In the genomic region with DNA sequence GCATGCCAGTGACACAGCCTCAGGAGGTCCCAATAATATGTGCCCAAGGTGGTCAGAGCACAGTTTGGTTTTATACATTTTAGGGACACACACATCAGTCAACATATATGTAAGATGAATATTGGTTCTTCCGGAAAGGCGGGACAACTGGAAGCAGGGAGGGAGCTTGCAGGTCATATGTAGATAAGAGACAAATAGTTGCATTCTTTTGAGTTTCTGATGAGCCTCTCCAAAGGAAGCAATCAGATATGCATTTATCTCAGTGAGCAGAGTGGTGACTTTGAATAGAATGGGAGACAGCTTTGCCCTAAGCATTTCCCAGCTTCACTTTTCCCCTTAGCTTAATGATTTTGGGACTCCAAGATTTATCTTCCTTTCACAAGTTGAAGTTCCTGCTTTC, we compare ENCODE assay signal across 2 cellular contexts. TPM values are rescaled to one million over a fixed set of nuclear protein-coding genes. Genes with fewer than 3 reads are reported as not detected.
"Had no signal": no experiment of that assay in that cellular context is flagged by ENCODE, and none has a peak within 500 bp of the region (broad histone marks: within the 10 kb centered on the region; RNA-seq: fewer than 3 reads in every experiment).

No MANE protein-coding gene starts in this region.

RNA-seq across cellular contexts. Expression of a gene that starts 4.5 kb away (rescaled TPM):
- total RNA-seq: activated CD8-positive, alpha-beta memory T cell treated with anti-CD3 and anti-CD28 coated beads, Interleukin-2, amount 10 ng/mL, durations not matched to agents 7 days and 5 days; SK-MEL-5 had no signal
